14 cellular contexts compared by ENCODE assay signal in the genomic region with DNA sequence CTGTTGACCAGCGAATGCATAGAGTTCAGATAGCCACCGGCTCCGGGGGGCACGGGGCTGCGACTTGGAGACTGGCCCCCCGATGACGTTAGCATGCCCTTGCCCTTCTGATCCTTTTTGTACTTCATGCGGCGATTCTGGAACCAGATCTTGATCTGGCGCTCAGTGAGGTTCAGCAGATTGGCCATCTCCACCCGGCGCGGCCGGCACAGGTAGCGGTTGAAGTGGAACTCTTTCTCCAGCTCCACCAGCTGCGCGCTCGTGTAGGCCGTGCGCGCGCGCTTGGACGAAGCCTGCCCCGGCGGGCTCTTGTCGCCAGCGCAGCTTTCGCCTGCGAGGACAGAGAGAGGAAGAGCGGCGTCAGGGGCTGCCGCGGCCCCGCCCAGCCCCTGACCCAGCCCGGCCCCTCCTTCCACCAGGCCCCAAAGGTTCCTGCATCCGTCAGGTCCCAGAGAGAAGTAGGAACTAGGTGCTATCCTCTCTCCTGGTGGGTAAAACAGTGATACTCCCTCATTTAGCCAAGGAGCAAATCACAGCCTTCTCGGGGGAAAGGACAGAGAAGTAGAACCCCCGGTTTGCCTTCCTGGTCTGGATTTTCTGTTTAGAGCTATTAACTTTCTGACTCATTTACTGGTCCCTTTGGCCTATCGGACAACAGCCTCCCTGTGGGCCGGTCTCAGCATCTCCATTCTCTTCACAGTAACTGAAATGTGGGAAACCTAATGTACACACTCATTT. TPM values are rescaled to one million over a fixed set of nuclear protein-coding genes. Genes with fewer than 3 reads are reported as not detected.
A peak's percentile ranks its signal among the peaks of the same experiment; 100 is the strongest.
DNase-seq lines count a peak whose midpoint lies in the region; ATAC-seq, FAIRE-seq and TF ChIP-seq lines count a peak whose summit lies in the region.
"Had no signal": no experiment of that assay in that cellular context is flagged by ENCODE, and none has a peak within 500 bp of the region (broad histone marks: within the 10 kb centered on the region; RNA-seq: fewer than 3 reads in every experiment).

No MANE protein-coding gene starts in this region.

- no peak for TF ChIP-seq POLR2A in suprapubic skin (IDR thresholded peaks at IDR 0.05)

- peak overlapping the region; percentile 66 for H4K91ac ChIP-seq in mesenchymal stem cell (ENCODE audit: low read length)

- H3K27me3 ChIP-seq in mesenchymal stem cell (ENCODE audit: control insufficient read depth in 1 of 2, insufficient read depth in 1 of 2, low read length in 2 of 2): no peaks in the 10 kb centered on the region
- H3K27me3 ChIP-seq in suprapubic skin: no peaks in the 10 kb centered on the region
- peaks cover 32 to 100% (median 100%) of the 10 kb centered on the region in 45 donors for H3K27me3 ChIP-seq in dorsolateral prefrontal cortex
- no peaks in the 10 kb centered on the region for H3K27me3 ChIP-seq in HAP-1 (ENCODE audit: low read depth)
- H3K27me3 ChIP-seq: SJSA1 had no signal

- H2BK12ac ChIP-seq in mesenchymal stem cell (ENCODE audit: low read length in 2 of 2): peak overlapping the region in 1 of 2 experiments; percentile 84

- no peak overlapping the region for H3K27ac Mint-ChIP-seq in stimulated activated naive B cell treated with anti-CD40 and anti-IgM and Interleukin-4, amounts not matched to agents 10 μg/mL and 1 μg/mL and 100 μg/mL, for 72 hours
- H3K27ac Mint-ChIP-seq: activated CD8-positive, alpha-beta T cell treated with anti-CD3 and anti-CD28 coated beads, Interleukin-2, amount 10 ng/mL, durations not matched to agents 7 days and 5 days had no signal

- TF ChIP-seq CTCF in fibroblast of mammary gland (conservative IDR thresholded peaks at IDR 0.05; ENCODE audit: control insufficient read depth, insufficient read depth, low read depth, low read length) (no peak), suprapubic skin (IDR thresholded peaks at IDR 0.05) (no peak), dorsolateral prefrontal cortex (IDR thresholded peaks at IDR 0.05 in 54 of 56, conservative IDR thresholded peaks at IDR 0.05 in 2 of 56; ENCODE audit: low read depth in 1 of 56, partially characterized antibody in 56 of 56) (no peak)

- H3K79me1 ChIP-seq in mesenchymal stem cell (replicated peaks; ENCODE audit: low read length, poor library complexity, severe bottlenecking): no peaks in the 10 kb centered on the region

- peak overlapping the region; percentile 93 for H4K8ac ChIP-seq in mesenchymal stem cell (ENCODE audit: low read length)

- H3K23ac ChIP-seq in mesenchymal stem cell (ENCODE audit: low read length in 2 of 2): peak overlapping the region in 1 of 2 experiments; percentile 35

- H2AFZ ChIP-seq in mesenchymal stem cell (ENCODE audit: low read depth, low read length): no peak overlapping the region

- H3K27ac ChIP-seq in mesenchymal stem cell (ENCODE audit: low read length, poor library complexity, severe bottlenecking): peak overlapping the region; percentile 92
- H3K27ac ChIP-seq in suprapubic skin: peak overlapping the region; percentile 60
- no peak overlapping the region for H3K27ac ChIP-seq in dorsolateral prefrontal cortex
- H3K27ac ChIP-seq: cardiac muscle cell, SJSA1 had no signal

- H3K4ac ChIP-seq in mesenchymal stem cell (ENCODE audit: low read depth in 1 of 2, low read length in 2 of 2): peak overlapping the region in 1 of 2 experiments; percentile 63

- no peak for TF ChIP-seq EP300 in suprapubic skin (IDR thresholded peaks at IDR 0.05)

- H2AK5ac ChIP-seq in mesenchymal stem cell (ENCODE audit: low read length, severe bottlenecking): peak overlapping the region; percentile 19

- peak; percentile 68 for FAIRE-seq in RCC 7860 (lab: Jason Lieb, UNC)

- peaks cover 0 to 2% of the 10 kb centered on the region in 2 donors for H3K9me3 Mint-ChIP-seq in stimulated activated naive B cell treated with anti-CD40 and anti-IgM and Interleukin-4, amounts not matched to agents 10 μg/mL and 1 μg/mL and 100 μg/mL, for 72 hours

- H3K4me3 ChIP-seq in fibroblast of mammary gland (ENCODE audit: control insufficient read depth, low read depth, low read length): peak overlapping the region; percentile 1
- H3K4me3 ChIP-seq in mesenchymal stem cell (ENCODE audit: insufficient read depth in 1 of 2, low read depth in 1 of 2, low read length in 2 of 2): peak overlapping the region; percentile 45 to 61
- peak overlapping the region; percentile 23 for H3K4me3 ChIP-seq in suprapubic skin
- H3K4me3 ChIP-seq in dorsolateral prefrontal cortex: no peak overlapping the region
- H3K4me3 ChIP-seq in HAP-1: no peak overlapping the region
- H3K4me3 ChIP-seq: cardiac muscle cell, SJSA1 had no signal

- H2BK120ac ChIP-seq in mesenchymal stem cell (ENCODE audit: low read depth, low read length): no peak overlapping the region

- H3K4me2 ChIP-seq in mesenchymal stem cell (ENCODE audit: low read length, poor library complexity, severe bottlenecking): peak overlapping the region; percentile 82

- no peak overlapping the region for H3K14ac ChIP-seq in mesenchymal stem cell (ENCODE audit: low read length in 2 of 2)

- peaks cover 29 to 36% of the 10 kb centered on the region in 2 donors for H3K27me3 Mint-ChIP-seq in stimulated activated naive B cell treated with anti-CD40 and anti-IgM and Interleukin-4, amounts not matched to agents 10 μg/mL and 1 μg/mL and 100 μg/mL, for 72 hours

- H2BK5ac ChIP-seq in mesenchymal stem cell (ENCODE audit: low read depth, low read length, poor library complexity, severe bottlenecking): peak overlapping the region; percentile 96

- H3K36me3 Mint-ChIP-seq in stimulated activated naive B cell treated with anti-CD40 and anti-IgM and Interleukin-4, amounts not matched to agents 10 μg/mL and 1 μg/mL and 100 μg/mL, for 72 hours: peaks cover 0 to 2% of the 10 kb centered on the region in 2 donors

- H3K18ac ChIP-seq in mesenchymal stem cell (ENCODE audit: low read depth in 1 of 2, low read length in 2 of 2): peak overlapping the region; percentile 6 to 15

- no peak for ATAC-seq in GM19324 (IDR thresholded peaks at IDR 0.05; ENCODE audit: low FRiP score, unreplicated experiment)
- no peak for ATAC-seq in stimulated activated naive B cell treated with anti-CD40 and anti-IgM and Interleukin-4, amounts not matched to agents 10 μg/mL and 1 μg/mL and 100 μg/mL, for 72 hours (replicated peaks)
- ATAC-seq: activated CD8-positive, alpha-beta T cell treated with anti-CD3 and anti-CD28 coated beads, Interleukin-2, amount 10 ng/mL, durations not matched to agents 7 days and 5 days; HCT116 had no signal

- peak overlapping the region; percentile 85 for H2BK15ac ChIP-seq in mesenchymal stem cell (ENCODE audit: low read depth, poor library complexity, severe bottlenecking)

- peaks cover 27% of the 10 kb centered on the region for H3K4me1 ChIP-seq in mesenchymal stem cell (ENCODE audit: control insufficient read depth, insufficient read depth, low read depth, low read length)
- peaks cover 31% of the 10 kb centered on the region for H3K4me1 ChIP-seq in suprapubic skin
- H3K4me1 ChIP-seq in HAP-1: peaks cover 9% of the 10 kb centered on the region

- peak; percentile 52 for DNase-seq in RCC 7860 (ENCODE audit: low spot score)
- DNase-seq in fibroblast of mammary gland (ENCODE audit: low read depth): peak; percentile 75
- DNase-seq in mesenchymal stem cell: peak; percentile 56
- peak in 1 of 2 donors; percentile 58 for DNase-seq in suprapubic skin (ENCODE audit: low spot score in 2 of 2)
- DNase-seq in dorsolateral prefrontal cortex: no peak
- no peak for DNase-seq in HAP-1 (ENCODE audit: low spot score in 2 of 2)
- no peak for DNase-seq in stimulated activated naive B cell treated with anti-CD40 and anti-IgM and Interleukin-4, amounts not matched to agents 10 μg/mL and 1 μg/mL and 100 μg/mL, for 72 hours
- DNase-seq: activated CD8-positive, alpha-beta T cell treated with anti-CD3 and anti-CD28 coated beads, Interleukin-2, amount 10 ng/mL, durations not matched to agents 7 days and 5 days; NCI-H2029 treated with DMSO at 0.1 percent for 48 hours; stimulated activated CD4-positive, alpha-beta T cell treated with anti-CD3 and anti-CD28 coated beads, Interleukin-2, amount 100 ng/mL, for 24 hours had no signal

- peak overlapping the region; percentile 96 for H3K9ac ChIP-seq in mesenchymal stem cell (ENCODE audit: low read length)

- H3K4me3 Mint-ChIP-seq in stimulated activated naive B cell treated with anti-CD40 and anti-IgM and Interleukin-4, amounts not matched to agents 10 μg/mL and 1 μg/mL and 100 μg/mL, for 72 hours: no peak overlapping the region
- H3K4me3 Mint-ChIP-seq: activated CD8-positive, alpha-beta T cell treated with anti-CD3 and anti-CD28 coated beads, Interleukin-2, amount 10 ng/mL, durations not matched to agents 7 days and 5 days had no signal

- WGBS in mesenchymal stem cell: 9% methylated on average over 35 of the region's 41 CpGs
- WGBS in suprapubic skin: 78% methylated on average over 41 of the region's 41 CpGs

- in situ Hi-C loops in HAP-1 (cut with MboI; ENCODE audit: low sequenced_read_pairs): no loop called here

- no peaks in the 10 kb centered on the region for H3K9me3 ChIP-seq in mesenchymal stem cell (ENCODE audit: control insufficient read depth, low read length)
- no peaks in the 10 kb centered on the region for H3K9me3 ChIP-seq in suprapubic skin
- H3K9me3 ChIP-seq in HAP-1: no peaks in the 10 kb centered on the region

- peaks cover 6 to 26% of the 10 kb centered on the region in 2 experiments for H3K36me3 ChIP-seq in mesenchymal stem cell (ENCODE audit: control insufficient read depth in 1 of 2, insufficient read depth in 2 of 2, low read depth in 1 of 2, low read length in 2 of 2)
- peaks cover 12% of the 10 kb centered on the region for H3K36me3 ChIP-seq in suprapubic skin
- no peaks in the 10 kb centered on the region for H3K36me3 ChIP-seq in HAP-1 (replicated peaks)
- H3K36me3 ChIP-seq: cardiac muscle cell had no signal

- intact Hi-C loops in dorsolateral prefrontal cortex (cut with DNase I): no loop called here

- H3K4me1 Mint-ChIP-seq in stimulated activated naive B cell treated with anti-CD40 and anti-IgM and Interleukin-4, amounts not matched to agents 10 μg/mL and 1 μg/mL and 100 μg/mL, for 72 hours: peaks cover 1 to 7% of the 10 kb centered on the region in 2 donors

RNA-seq across cellular contexts. Expression of a gene that starts 6.1 kb away (rescaled TPM):
- 0.51 TPM for polyA plus RNA-seq in mesenchymal stem cell (2013, experiment 1 of 2)
- 0.58 TPM for polyA plus RNA-seq in mesenchymal stem cell (2013, experiment 2 of 2)
- total RNA-seq in suprapubic skin (1 to 10 TPM in 2 of 4 donors, under 1 TPM in 2; 0.34 to 4.2 (median 1.9) TPM), dorsolateral prefrontal cortex (not detected)
- total RNA-seq: activated CD8-positive, alpha-beta T cell treated with anti-CD3 and anti-CD28 coated beads, Interleukin-2, amount 10 ng/mL, durations not matched to agents 7 days and 5 days had no signal

RNA-seq across cellular contexts. Expression of a gene that starts 12.8 kb away (rescaled TPM):
- 1.6 TPM for polyA plus RNA-seq in mesenchymal stem cell (2013, experiment 1 of 2)
- polyA plus RNA-seq in mesenchymal stem cell (2013, experiment 2 of 2): 1.5 TPM
- total RNA-seq in suprapubic skin: 1 to 10 TPM; 2.5 to 4.0 (median 3.1) TPM
- under 1 TPM in 2 of 120 experiments, not detected in 118; 0.21 to 0.27 TPM for total RNA-seq in dorsolateral prefrontal cortex

RNA-seq across cellular contexts. Expression of a gene that starts 22.0 kb away (rescaled TPM):
- 0.91 TPM for polyA plus RNA-seq in mesenchymal stem cell (2013, experiment 1 of 2)
- 1.1 TPM for polyA plus RNA-seq in mesenchymal stem cell (2013, experiment 2 of 2)
- total RNA-seq in suprapubic skin (1 to 10 TPM; 1.8 to 4.7 (median 2.5) TPM), dorsolateral prefrontal cortex (under 1 TPM in 2 of 120 experiments, not detected in 118; 0.38 to 0.66 TPM)
- total RNA-seq: activated CD8-positive, alpha-beta T cell treated with anti-CD3 and anti-CD28 coated beads, Interleukin-2, amount 10 ng/mL, durations not matched to agents 7 days and 5 days; cardiac muscle cell had no signal

RNA-seq across cellular contexts. Expression of a gene that starts 34.9 kb away (rescaled TPM):
- polyA plus RNA-seq in mesenchymal stem cell (2013, experiment 1 of 2): 2.0 TPM
- 2.0 TPM for polyA plus RNA-seq in mesenchymal stem cell (2013, experiment 2 of 2)
- total RNA-seq in suprapubic skin (10 to 100 TPM in 3 of 4 donors, 1 to 10 TPM in 1; 4.7 to 16.3 (median 14.6) TPM), dorsolateral prefrontal cortex (1 to 10 TPM in 1 of 120 experiments, under 1 TPM in 1, not detected in 118; 0.35 to 1.8 TPM)
- total RNA-seq: activated CD8-positive, alpha-beta T cell treated with anti-CD3 and anti-CD28 coated beads, Interleukin-2, amount 10 ng/mL, durations not matched to agents 7 days and 5 days; cardiac muscle cell had no signal
- polyA plus RNA-seq: cardiac muscle cell had no signal

RNA-seq across cellular contexts. Expression of a gene that starts 39.0 kb away (rescaled TPM):
- 0.62 TPM for polyA plus RNA-seq in mesenchymal stem cell (2013, experiment 1 of 2)
- 0.59 TPM for polyA plus RNA-seq in mesenchymal stem cell (2013, experiment 2 of 2)
- 1 to 10 TPM; 4.0 to 9.3 (median 6.4) TPM for total RNA-seq in suprapubic skin
- total RNA-seq in dorsolateral prefrontal cortex: not detected
- total RNA-seq: activated CD8-positive, alpha-beta T cell treated with anti-CD3 and anti-CD28 coated beads, Interleukin-2, amount 10 ng/mL, durations not matched to agents 7 days and 5 days; cardiac muscle cell had no signal
- polyA plus RNA-seq: cardiac muscle cell had no signal

Comparison
In these comparisons a context has a peak if more than half of its experiments do, and no peak if none do; other contexts are left out.
1. DNase-seq: peak in RCC 7860 (single experiment), fibroblast of mammary gland (single experiment) and mesenchymal stem cell (single experiment); none in dorsolateral prefrontal cortex (0 of 10), HAP-1 (0 of 2) and stimulated activated naive B cell treated with anti-CD40 and anti-IgM and Interleukin-4, amounts not matched to agents 10 μg/mL and 1 μg/mL and 100 μg/mL, for 72 hours (single experiment).
2. H3K4me3 ChIP-seq: peak in fibroblast of mammary gland (single experiment), mesenchymal stem cell (2 of 2) and suprapubic skin (single experiment); none in dorsolateral prefrontal cortex (0 of 59) and HAP-1 (single experiment).
3. H3K27ac ChIP-seq: peak in mesenchymal stem cell (single experiment) and suprapubic skin (single experiment); none in dorsolateral prefrontal cortex (0 of 59).